In the genomic region with DNA sequence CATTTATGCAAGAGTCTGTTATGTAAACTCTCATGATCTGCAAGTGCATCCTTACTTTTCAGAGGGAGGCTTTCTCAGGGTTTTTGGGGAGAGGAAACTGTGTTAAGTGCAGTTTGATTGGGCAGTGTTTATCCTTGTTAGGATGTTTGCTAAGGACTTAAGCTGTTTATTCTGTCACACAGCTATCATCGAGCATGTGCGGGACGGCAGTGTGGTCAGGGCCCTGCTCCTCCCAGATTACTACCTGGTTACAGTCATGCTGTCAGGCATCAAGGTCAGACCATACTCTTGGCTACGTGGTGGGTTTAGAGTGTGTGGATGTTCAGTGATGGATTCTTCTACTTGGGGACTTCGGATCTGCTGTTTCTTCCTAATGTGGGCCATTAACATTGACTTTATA, we compare ENCODE assay signal across 16 cellular contexts. TPM values are rescaled to one million over a fixed set of nuclear protein-coding genes. Genes with fewer than 3 reads are reported as not detected.
DNase-seq lines count a peak whose midpoint lies in the region; ATAC-seq, FAIRE-seq and TF ChIP-seq lines count a peak whose summit lies in the region.
"Had no signal": no experiment of that assay in that cellular context is flagged by ENCODE, and none has a peak within 500 bp of the region (broad histone marks: within the 10 kb centered on the region; RNA-seq: fewer than 3 reads in every experiment).

No MANE protein-coding gene starts in this region.

- H2AFZ ChIP-seq in HepG2 (ENCODE audit: low read length) (no peak overlapping the region), K562 (ENCODE audit: low read depth, low read length) (no peak overlapping the region)

- DNase-seq in NCI-H510A treated with DMSO at 0.1 percent for 48 hours (lab: John Stamatoyannopoulos, UW), result peak; percentile 3
- no peak for DNase-seq in NCI-H510A (lab: John Stamatoyannopoulos, UW)
- peak; percentile 9 for DNase-seq in HepG2 (ENCODE audit: low spot score)
- DNase-seq in right lobe of liver, result no peak
- DNase-seq in K562 (ENCODE audit: extremely low read depth in 1 of 4, low spot score in 3 of 4), result no peak
- DNase-seq in upper lobe of right lung, result no peak
- DNase-seq in 8988T, result no peak
- no peak for DNase-seq in OCI-M1 (lab: John Stamatoyannopoulos, UW)
- DNase-seq: ACHN; CD4-positive, CD25-positive, alpha-beta regulatory T cell; DMS79 had no signal

- no peak overlapping the region for H3K4me2 ChIP-seq in HepG2 (ENCODE audit: low read depth, low read length)
- H3K4me2 ChIP-seq in K562 (ENCODE audit: insufficient read depth, low read length), result no peak overlapping the region
- H3K4me2 ChIP-seq: BLaER1 treated with 17β-estradiol and CSF1 and Interleukin-3, amounts not matched to agents 10 nM and 100 nM had no signal

- H3K79me2 ChIP-seq in HepG2 (ENCODE audit: insufficient read depth, low read length) (peaks cover 7% of the 10 kb centered on the region), K562 (ENCODE audit: control insufficient read depth, insufficient read depth, low read length) (peaks cover 28% of the 10 kb centered on the region; the same call in 2 of the 3 replicates)

- H3K4me3 ChIP-seq in HepG2 (replicated peaks in 1 of 3; ENCODE audit: insufficient read depth in 1 of 3, low read depth in 2 of 3, low read length in 3 of 3) (no peak overlapping the region), right lobe of liver (no peak overlapping the region), K562 (no peak overlapping the region), upper lobe of right lung (no peak overlapping the region)
- H3K4me3 ChIP-seq: BLaER1 treated with 17β-estradiol and CSF1 and Interleukin-3, amounts not matched to agents 10 nM and 100 nM; HAP-1 had no signal

- H3K9me3 ChIP-seq in HepG2 (ENCODE audit: low read length) (no peaks in the 10 kb centered on the region), right lobe of liver (no peaks in the 10 kb centered on the region), K562 (replicated peaks; ENCODE audit: control insufficient read depth, insufficient read depth, low read depth, low read length) (no peaks in the 10 kb centered on the region), upper lobe of right lung (no peaks in the 10 kb centered on the region)
- H3K9me3 ChIP-seq: BLaER1 treated with 17β-estradiol and CSF1 and Interleukin-3, amounts not matched to agents 10 nM and 100 nM; HAP-1 had no signal

- CTCF ChIA-PET in HepG2 (lab: Yijun Ruan, JAX; ENCODE audit: low intra/inter-chr PET ratio, low total read pairs), result no interaction called here
- CTCF ChIA-PET in K562 (lab: Yijun Ruan, JAX; ENCODE audit: low intra/inter-chr PET ratio), result no interaction called here

- peak; percentile 60 for ATAC-seq in HepG2
- ATAC-seq in right lobe of liver, result no peak
- no peak for ATAC-seq in K562
- peak; percentile 19 for ATAC-seq in upper lobe of right lung

- TF ChIP-seq CTCF in HepG2 (CRISPR knock-in tag; IDR thresholded peaks at IDR 0.05) (no peak), right lobe of liver (IDR thresholded peaks at IDR 0.05) (no peak), K562 (IDR thresholded peaks at IDR 0.05 in 2 of 3, conservative IDR thresholded peaks at IDR 0.05 in 1 of 3; ENCODE audit: insufficient read depth in 2 of 3, low read depth in 1 of 3, low read length in 3 of 3) (no peak), upper lobe of right lung (IDR thresholded peaks at IDR 0.05) (no peak)

- POLR2A ChIA-PET in HepG2 (lab: Yijun Ruan, JAX) (no interaction called here), K562 (lab: Yijun Ruan, JAX) (no interaction called here)

- H3K36me3 ChIP-seq in HepG2 (replicated peaks in 1 of 2; ENCODE audit: control insufficient read depth in 1 of 2, insufficient read depth in 2 of 2, low read length in 2 of 2) (peaks cover 31 to 95% of the 10 kb centered on the region in 2 experiments), right lobe of liver (peaks cover 5 to 85% (median 29%) of the 10 kb centered on the region in 4 donors), K562 (ENCODE audit: control insufficient read depth, insufficient read depth, low read length) (peaks cover 97% of the 10 kb centered on the region), upper lobe of right lung (peaks cover 86% of the 10 kb centered on the region)

- BruUV-seq in HepG2 (replicated peaks; lab: Mats Ljungman, UMichigan) (no TSS peak), K562 (replicated peaks; lab: Mats Ljungman, UMichigan) (no TSS peak)

- intact Hi-C loops in HepG2 (cut with micrococcal nuclease; ENCODE audit: unreplicated experiment) (no loop called here), right lobe of liver (cut with DNase I) (loop anchor here in 1 of 2 donors (10.0 kb wide), 1 partner anchor 503 kb away; no protein-coding TSS in a partner anchor), K562 (cut with micrococcal nuclease) (loop anchor here (10.0 kb wide), 1 partner anchor 223 kb away; no protein-coding TSS in a partner anchor), upper lobe of right lung (cut with DNase I) (loop anchor here (5.0 kb wide), 1 partner anchor 515 kb away; no protein-coding TSS in a partner anchor)

- H3K9me1 ChIP-seq in K562 (ENCODE audit: control insufficient read depth, insufficient read depth, low read length), result no peaks in the 10 kb centered on the region

- in situ Hi-C loops in HepG2 (cut with HindIII; ENCODE audit: extremely low pct_ligation_motif_present, low pct_unique_long_range_greater_than_20kb) (no loop called here), K562 (cut with MboI) (no loop called here)

- 52% methylated on average over 4 of the region's 5 CpGs for WGBS in HepG2 (ENCODE audit: low lambda C conversion rate)
- 75% methylated on average over 2 of the region's 5 CpGs for WGBS in right lobe of liver (ENCODE audit: insufficient coverage, low coverage, low lambda C conversion rate, missing lambda C conversion rate)
- WGBS in K562 (ENCODE audit: insufficient coverage, low coverage, missing lambda C conversion rate), result 93% methylated on average over 5 of the region's 5 CpGs

- TF ChIP-seq POLR2A in HepG2 (IDR thresholded peaks at IDR 0.05; ENCODE audit: insufficient read depth in 1 of 2, low read depth in 2 of 2, low read length in 2 of 2) (no peak), right lobe of liver (IDR thresholded peaks at IDR 0.05) (no peak), K562 (conservative IDR thresholded peaks at IDR 0.05) (no peak)

- FAIRE-seq in HepG2 (lab: Jason Lieb, UNC) (no peak), K562 (lab: Jason Lieb, UNC) (no peak)
- FAIRE-seq: GM12891, GM19239, H1 had no signal

- TF ChIP-seq EP300 in HepG2 (IDR thresholded peaks at IDR 0.05; ENCODE audit: low read depth in 2 of 2, low read length in 2 of 2) (no peak), HepG2 (CRISPR knock-in tag; IDR thresholded peaks at IDR 0.05; ENCODE audit: borderline replicate concordance) (no peak), K562 (IDR thresholded peaks at IDR 0.05; ENCODE audit: low read length) (no peak)

- H4K20me1 ChIP-seq in HepG2 (ENCODE audit: insufficient read depth, low read length) (peaks cover 11% of the 10 kb centered on the region; the same call in 1 of the 2 replicates), K562 (replicated peaks; ENCODE audit: control insufficient read depth, insufficient read depth, low read length) (peaks cover 12% of the 10 kb centered on the region; the same call in 1 of the 2 replicates)

- H3K4me1 ChIP-seq in HepG2 (ENCODE audit: insufficient read depth, low read length) (no peaks in the 10 kb centered on the region), right lobe of liver (no peaks in the 10 kb centered on the region), K562 (replicated peaks in 1 of 2; ENCODE audit: control insufficient read depth in 2 of 2, insufficient read depth in 2 of 2, low read length in 2 of 2) (no peaks in the 10 kb centered on the region), upper lobe of right lung (no peaks in the 10 kb centered on the region)
- H3K4me1 ChIP-seq: BLaER1 treated with 17β-estradiol and CSF1 and Interleukin-3, amounts not matched to agents 10 nM and 100 nM; HAP-1 had no signal

- H3K27me3 ChIP-seq in HepG2 (ENCODE audit: control insufficient read depth in 1 of 2, insufficient read depth in 2 of 2, low read length in 2 of 2) (no peaks in the 10 kb centered on the region), right lobe of liver (no peaks in the 10 kb centered on the region), K562 (ENCODE audit: control insufficient read depth in 2 of 2, insufficient read depth in 2 of 2, low read length in 2 of 2) (no peaks in the 10 kb centered on the region), upper lobe of right lung (no peaks in the 10 kb centered on the region)
- H3K27me3 ChIP-seq: BLaER1 treated with 17β-estradiol and CSF1 and Interleukin-3, amounts not matched to agents 10 nM and 100 nM had no signal

- TF ChIP-seq RAD21 in HepG2 (CRISPR knock-in tag; IDR thresholded peaks at IDR 0.05) (no peak), K562 (CRISPR knock-in tag; conservative IDR thresholded peaks at IDR 0.05 in 1 of 2, IDR thresholded peaks at IDR 0.05 in 1 of 2) (no peak)

- H3K9ac ChIP-seq in HepG2 (ENCODE audit: insufficient read depth, low read depth, low read length) (no peak overlapping the region), K562 (ENCODE audit: insufficient read depth in 1 of 2, low read depth in 2 of 2, low read length in 2 of 2) (no peak overlapping the region)
- H3K9ac ChIP-seq: BLaER1 treated with 17β-estradiol and CSF1 and Interleukin-3, amounts not matched to agents 10 nM and 100 nM had no signal

- H3K27ac ChIP-seq in HepG2 (ENCODE audit: extremely low read length, insufficient read depth, low read length), result no peak overlapping the region
- no peak overlapping the region for H3K27ac ChIP-seq in right lobe of liver
- no peak overlapping the region; the same call in 2 of the 3 replicates for H3K27ac ChIP-seq in K562 (ENCODE audit: extremely low read depth, low read depth, low read length)
- no peak overlapping the region for H3K27ac ChIP-seq in upper lobe of right lung
- H3K27ac ChIP-seq: BLaER1 treated with 17β-estradiol and CSF1 and Interleukin-3, amounts not matched to agents 10 nM and 100 nM had no signal

RNA-seq across cellular contexts. Expression of a gene that starts 50.3 kb away (rescaled TPM):
- 170 and 182 TPM in 2 replicates for total RNA-seq in HepG2 (2016; rRNA removed; fragmentation: Illumina TruSeq; extraction: Trizol)
- total RNA-seq in HepG2 (2016; cell fraction: cytosol; rRNA removed; fragmentation: Illumina TruSeq; extraction: Trizol; ENCODE audit: low read depth), result 34.5 and 40.2 TPM in 2 replicates
- total RNA-seq in HepG2 (2016; cell fraction: insoluble cytoplasmic fraction; rRNA removed; fragmentation: Illumina TruSeq; extraction: Trizol), result 155 and 182 TPM in 2 replicates
- total RNA-seq in HepG2 (2016; cell fraction: membrane; rRNA removed; fragmentation: Illumina TruSeq; extraction: Trizol), result 84.3 and 94.4 TPM in 2 replicates
- 172 and 175 TPM in 2 replicates for total RNA-seq in HepG2 (2016; cell fraction: nucleus; rRNA removed; fragmentation: Illumina TruSeq; extraction: Trizol)
- polyA plus RNA-seq in HepG2 (2011; rRNA removed), result 110 and 126 TPM in 2 replicates
- polyA plus RNA-seq in HepG2 (2011; cell fraction: cytosol; rRNA removed), result 131 and 133 TPM in 2 replicates
- 69.2 and 72.7 TPM in 2 replicates for polyA plus RNA-seq in HepG2 (2011; cell fraction: nucleus; rRNA removed)
- polyA plus RNA-seq in HepG2 (2012), result 165 and 216 TPM in 2 replicates
- polyA plus RNA-seq in HepG2 (2016; cell fraction: cytosol; fragmentation: Illumina TruSeq; extraction: Trizol; ENCODE audit: low read depth), result 22.2 and 26.2 TPM in 2 replicates
- polyA plus RNA-seq in HepG2 (2016; cell fraction: insoluble cytoplasmic fraction; fragmentation: Illumina TruSeq; extraction: Trizol; ENCODE audit: low read depth), result 124 and 140 TPM in 2 replicates
- 49.9 and 61.8 TPM in 2 replicates for polyA plus RNA-seq in HepG2 (2016; cell fraction: membrane; fragmentation: Illumina TruSeq; extraction: Trizol; ENCODE audit: low read depth)
- 108 TPM in 2 replicates for polyA plus RNA-seq in HepG2 (2016; cell fraction: nucleus; fragmentation: Illumina TruSeq; extraction: Trizol; ENCODE audit: insufficient read depth, low read depth)
- polyA minus RNA-seq in HepG2 (2011; rRNA and poly(A)+ RNA removed; ENCODE audit: low replicate concordance), result 268 and 294 TPM in 2 replicates
- polyA minus RNA-seq in HepG2 (2011; cell fraction: cytosol; rRNA and poly(A)+ RNA removed), result 168 and 188 TPM in 2 replicates
- 266 and 305 TPM in 2 replicates for polyA minus RNA-seq in HepG2 (2011; cell fraction: nucleus; rRNA and poly(A)+ RNA removed)
- total RNA-seq in right lobe of liver, result 100 to 1,000 TPM in 5 of 6 experiments, 10 to 100 TPM in 1; 77.5 to 150 (median 126) TPM
- total RNA-seq in K562 (2011; cell fraction: chromatin; rRNA removed; ENCODE audit: low replicate concordance), result 728 and 962 TPM in 2 replicates
- 223 and 275 TPM in 2 replicates for total RNA-seq in K562 (2011; cell fraction: nucleolus; rRNA removed)
- total RNA-seq in K562 (2011; cell fraction: nucleoplasm; rRNA removed), result 410 and 447 TPM in 2 replicates
- 197 and 206 TPM in 2 replicates for total RNA-seq in K562 (2014; rRNA removed)
- total RNA-seq in K562 (2014; rRNA removed; fragmentation: Illumina TruSeq; extraction: Trizol), result 158 and 173 TPM in 2 replicates
- 211 and 215 TPM in 2 replicates for total RNA-seq in K562 (2015; rRNA removed; fragmentation: Illumina TruSeq; extraction: Trizol)
- 307 and 314 TPM in 2 replicates for total RNA-seq in K562 (2021)
- 164 and 203 TPM in 2 replicates for polyA plus RNA-seq in K562 (2011; rRNA removed)
- 159 and 180 TPM in 2 replicates for polyA plus RNA-seq in K562 (2011; cell fraction: cytosol; rRNA removed)
- polyA plus RNA-seq in K562 (2011; cell fraction: nucleus; rRNA removed), result 130 and 146 TPM in 2 replicates
- 220 and 458 TPM in 2 replicates for polyA plus RNA-seq in K562 (2012)
- polyA plus RNA-seq in K562 (2014; fragmentation: Illumina TruSeq; extraction: Trizol), result 191 and 200 TPM in 2 replicates
- polyA plus RNA-seq in K562 (2014; fragmentation: Nextera tagmentation; extraction: Ambion mirVana), result 10 to 100 TPM; 46.5 to 87.6 TPM
- polyA plus RNA-seq in K562 (2014; rRNA removed), result 143 and 157 TPM in 2 replicates
- polyA minus RNA-seq in K562 (2011; rRNA and poly(A)+ RNA removed), result 438 and 467 TPM in 2 replicates
- 214 and 244 TPM in 2 replicates for polyA minus RNA-seq in K562 (2011; cell fraction: cytosol; rRNA and poly(A)+ RNA removed)
- 190 and 337 TPM in 2 replicates for polyA minus RNA-seq in K562 (2011; cell fraction: nucleus; rRNA and poly(A)+ RNA removed)
- total RNA-seq in upper lobe of right lung, result 150 TPM

Comparison
In these comparisons a context has a peak if more than half of its experiments do, and no peak if none do; other contexts are left out.
1. DNase-seq: peak in NCI-H510A treated with DMSO at 0.1 percent for 48 hours (single experiment) and HepG2 (single experiment); none in NCI-H510A (single experiment), right lobe of liver (0 of 3), K562 (0 of 4), upper lobe of right lung (single experiment), 8988T (single experiment) and OCI-M1 (single experiment).
2. ATAC-seq: peak in HepG2 (single experiment) and upper lobe of right lung (single experiment); none in right lobe of liver (0 of 4) and K562 (single experiment).